1 cellular context compared by ENCODE assay signal in genomic region chr12:111399741-111400404, GRCh38.
TF ChIP-seq lines count a peak whose summit lies in the region.
"Not testable (repeated sequence)": the region's sequence is repeated elsewhere in the genome, so short reads cannot be mapped to it uniquely, and the experiment has no call there.

No MANE protein-coding gene starts in this region.

TF ChIP-seq in K562, 482 proteins besides CTCF, POLR2A, EP300 and RAD21:
- TF ChIP-seq SMAD4 (CRISPR knock-in tag; conservative IDR thresholded peaks at IDR 0.05) (0 out of 2 replicates have a peak, but pooled peaks have one; percentile 16), MLLT1 (IDR thresholded peaks at IDR 0.05) (peak in 1 of 2 experiments; percentile 36; a peak in 1 of 4 replicates), TOE1 (IDR thresholded peaks at IDR 0.05; ENCODE audit: borderline replicate concordance) (peak; percentile 38; the same call in 1 of the 2 replicates), ZBTB2 (IDR thresholded peaks at IDR 0.05) (0 out of 2 replicates have a peak, but pooled peaks have one; percentile 24), DPF2 (IDR thresholded peaks at IDR 0.05) (peak; percentile 53), ZBTB40 (IDR thresholded peaks at IDR 0.05) (peak; percentile 45), CBFA2T3 (IDR thresholded peaks at IDR 0.05) (0 out of 2 replicates have a peak, but pooled peaks have one; percentile 7), LARP7 (IDR thresholded peaks at IDR 0.05) (0 out of 2 replicates have a peak, but pooled peaks have one; percentile 55), TRIM24 (IDR thresholded peaks at IDR 0.05) (0 out of 4 replicates have a peak, but pooled peaks have one; percentile 4 to 35), SMARCE1 (IDR thresholded peaks at IDR 0.05) (0 out of 2 replicates have a peak, but pooled peaks have one; percentile 16), THRAP3 (IDR thresholded peaks at IDR 0.05; ENCODE audit: borderline replicate concordance) (peak; percentile 61; the same call in 1 of the 2 replicates), KDM1A (IDR thresholded peaks at IDR 0.05) (0 out of 4 replicates have a peak, but pooled peaks of 1 of the 2 experiments have one; percentile 36)
- TF ChIP-seq TOE1 (CRISPR knock-in tag; IDR thresholded peaks at IDR 0.05; ENCODE audit: borderline replicate concordance, low read depth); ZBTB40 (CRISPR knock-in tag; IDR thresholded peaks at IDR 0.05): not testable (repeated sequence)
